2 cellular contexts compared by ENCODE assay signal in genomic region chr15:58458076-58458475, GRCh38.
TF ChIP-seq lines count a peak whose summit lies in the region.

No MANE protein-coding gene starts in this region.

TF ChIP-seq in IMR-90, 13 proteins besides CTCF, POLR2A, EP300 and RAD21:
- TF ChIP-seq CEBPB (IDR thresholded peaks at IDR 0.05; ENCODE audit: low read depth, low read length) (no peak), MAZ (IDR thresholded peaks at IDR 0.05; ENCODE audit: borderline replicate concordance, low read depth, low read length) (no peak), MAFK (IDR thresholded peaks at IDR 0.05; ENCODE audit: low read depth, low read length) (no peak), RFX5 (IDR thresholded peaks at IDR 0.05; ENCODE audit: low read depth, low read length) (no peak), RCOR1 (IDR thresholded peaks at IDR 0.05; ENCODE audit: insufficient replicate concordance, low read length) (no peak), ELK1 (IDR thresholded peaks at IDR 0.05; ENCODE audit: borderline replicate concordance, low read depth, low read length) (no peak), SMC3 (IDR thresholded peaks at IDR 0.05; ENCODE audit: low read depth, low read length) (no peak), CHD1 (IDR thresholded peaks at IDR 0.05; ENCODE audit: low read depth, low read length) (no peak), FOS (IDR thresholded peaks at IDR 0.05; ENCODE audit: low read depth, low read length) (no peak), BHLHE40 (IDR thresholded peaks at IDR 0.05; ENCODE audit: low read depth, low read length) (no peak), MXI1 (IDR thresholded peaks at IDR 0.05; ENCODE audit: borderline replicate concordance, low read depth, low read length) (no peak), NFE2L2 (IDR thresholded peaks at IDR 0.05; ENCODE audit: low read depth, low read length) (no peak)

TF ChIP-seq in SK-N-SH treated with all-trans-retinoic acid at 6 μM for 48 hours, 23 proteins besides CTCF, POLR2A, EP300 and RAD21:
- no peak for TF ChIP-seq ZC3H10 (CRISPR knock-in tag; IDR thresholded peaks at IDR 0.05)
- TF ChIP-seq, protein P1, sequence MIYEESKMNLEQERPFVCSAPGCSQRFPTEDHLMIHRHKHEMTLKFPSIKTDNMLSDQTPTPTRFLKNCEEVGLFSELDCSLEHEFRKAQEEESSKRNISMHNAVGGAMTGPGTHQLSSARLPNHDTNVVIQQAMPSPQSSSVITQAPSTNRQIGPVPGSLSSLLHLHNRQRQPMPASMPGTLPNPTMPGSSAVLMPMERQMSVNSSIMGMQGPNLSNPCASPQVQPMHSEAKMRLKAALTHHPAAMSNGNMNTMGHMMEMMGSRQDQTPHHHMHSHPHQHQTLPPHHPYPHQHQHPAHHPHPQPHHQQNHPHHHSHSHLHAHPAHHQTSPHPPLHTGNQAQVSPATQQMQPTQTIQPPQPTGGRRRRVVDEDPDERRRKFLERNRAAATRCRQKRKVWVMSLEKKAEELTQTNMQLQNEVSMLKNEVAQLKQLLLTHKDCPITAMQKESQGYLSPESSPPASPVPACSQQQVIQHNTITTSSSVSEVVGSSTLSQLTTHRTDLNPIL (CRISPR knock-in tag; IDR thresholded peaks at IDR 0.05; ENCODE audit: low read depth): no peak
- TF ChIP-seq OSR1 (CRISPR knock-in tag; IDR thresholded peaks at IDR 0.05): no peak
- TF ChIP-seq ARNTL (CRISPR knock-in tag; IDR thresholded peaks at IDR 0.05; ENCODE audit: borderline replicate concordance, low read depth): no peak
- no peak for TF ChIP-seq TCF4 (CRISPR knock-in tag; IDR thresholded peaks at IDR 0.05; ENCODE audit: borderline replicate concordance)
- TF ChIP-seq, protein P2, sequence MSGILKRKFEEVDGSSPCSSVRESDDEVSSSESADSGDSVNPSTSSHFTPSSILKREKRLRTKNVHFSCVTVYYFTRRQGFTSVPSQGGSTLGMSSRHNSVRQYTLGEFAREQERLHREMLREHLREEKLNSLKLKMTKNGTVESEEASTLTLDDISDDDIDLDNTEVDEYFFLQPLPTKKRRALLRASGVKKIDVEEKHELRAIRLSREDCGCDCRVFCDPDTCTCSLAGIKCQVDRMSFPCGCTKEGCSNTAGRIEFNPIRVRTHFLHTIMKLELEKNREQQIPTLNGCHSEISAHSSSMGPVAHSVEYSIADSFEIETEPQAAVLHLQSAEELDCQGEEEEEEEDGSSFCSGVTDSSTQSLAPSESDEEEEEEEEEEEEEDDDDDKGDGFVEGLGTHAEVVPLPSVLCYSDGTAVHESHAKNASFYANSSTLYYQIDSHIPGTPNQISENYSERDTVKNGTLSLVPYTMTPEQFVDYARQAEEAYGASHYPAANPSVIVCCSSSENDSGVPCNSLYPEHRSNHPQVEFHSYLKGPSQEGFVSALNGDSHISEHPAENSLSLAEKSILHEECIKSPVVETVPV (CRISPR knock-in tag; IDR thresholded peaks at IDR 0.05): no peak
- no peak for TF ChIP-seq ZNF565 (CRISPR knock-in tag; conservative IDR thresholded peaks at IDR 0.05; ENCODE audit: low read depth)
- TF ChIP-seq, protein P3, sequence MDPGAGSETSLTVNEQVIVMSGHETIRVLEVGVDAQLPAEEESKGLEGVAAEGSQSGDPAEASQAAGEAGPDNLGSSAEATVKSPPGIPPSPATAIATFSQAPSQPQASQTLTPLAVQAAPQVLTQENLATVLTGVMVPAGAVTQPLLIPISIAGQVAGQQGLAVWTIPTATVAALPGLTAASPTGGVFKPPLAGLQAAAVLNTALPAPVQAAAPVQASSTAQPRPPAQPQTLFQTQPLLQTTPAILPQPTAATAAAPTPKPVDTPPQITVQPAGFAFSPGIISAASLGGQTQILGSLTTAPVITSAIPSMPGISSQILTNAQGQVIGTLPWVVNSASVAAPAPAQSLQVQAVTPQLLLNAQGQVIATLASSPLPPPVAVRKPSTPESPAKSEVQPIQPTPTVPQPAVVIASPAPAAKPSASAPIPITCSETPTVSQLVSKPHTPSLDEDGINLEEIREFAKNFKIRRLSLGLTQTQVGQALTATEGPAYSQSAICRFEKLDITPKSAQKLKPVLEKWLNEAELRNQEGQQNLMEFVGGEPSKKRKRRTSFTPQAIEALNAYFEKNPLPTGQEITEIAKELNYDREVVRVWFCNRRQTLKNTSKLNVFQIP (CRISPR knock-in tag; IDR thresholded peaks at IDR 0.05; ENCODE audit: borderline replicate concordance, low read depth): no peak
- no peak for TF ChIP-seq CSDC2 (CRISPR knock-in tag; IDR thresholded peaks at IDR 0.05)
- no peak for TF ChIP-seq SNAI2 (CRISPR knock-in tag; IDR thresholded peaks at IDR 0.05)
- TF ChIP-seq BACH2 (CRISPR knock-in tag; IDR thresholded peaks at IDR 0.05; ENCODE audit: borderline replicate concordance): no peak
- TF ChIP-seq, protein P4, sequence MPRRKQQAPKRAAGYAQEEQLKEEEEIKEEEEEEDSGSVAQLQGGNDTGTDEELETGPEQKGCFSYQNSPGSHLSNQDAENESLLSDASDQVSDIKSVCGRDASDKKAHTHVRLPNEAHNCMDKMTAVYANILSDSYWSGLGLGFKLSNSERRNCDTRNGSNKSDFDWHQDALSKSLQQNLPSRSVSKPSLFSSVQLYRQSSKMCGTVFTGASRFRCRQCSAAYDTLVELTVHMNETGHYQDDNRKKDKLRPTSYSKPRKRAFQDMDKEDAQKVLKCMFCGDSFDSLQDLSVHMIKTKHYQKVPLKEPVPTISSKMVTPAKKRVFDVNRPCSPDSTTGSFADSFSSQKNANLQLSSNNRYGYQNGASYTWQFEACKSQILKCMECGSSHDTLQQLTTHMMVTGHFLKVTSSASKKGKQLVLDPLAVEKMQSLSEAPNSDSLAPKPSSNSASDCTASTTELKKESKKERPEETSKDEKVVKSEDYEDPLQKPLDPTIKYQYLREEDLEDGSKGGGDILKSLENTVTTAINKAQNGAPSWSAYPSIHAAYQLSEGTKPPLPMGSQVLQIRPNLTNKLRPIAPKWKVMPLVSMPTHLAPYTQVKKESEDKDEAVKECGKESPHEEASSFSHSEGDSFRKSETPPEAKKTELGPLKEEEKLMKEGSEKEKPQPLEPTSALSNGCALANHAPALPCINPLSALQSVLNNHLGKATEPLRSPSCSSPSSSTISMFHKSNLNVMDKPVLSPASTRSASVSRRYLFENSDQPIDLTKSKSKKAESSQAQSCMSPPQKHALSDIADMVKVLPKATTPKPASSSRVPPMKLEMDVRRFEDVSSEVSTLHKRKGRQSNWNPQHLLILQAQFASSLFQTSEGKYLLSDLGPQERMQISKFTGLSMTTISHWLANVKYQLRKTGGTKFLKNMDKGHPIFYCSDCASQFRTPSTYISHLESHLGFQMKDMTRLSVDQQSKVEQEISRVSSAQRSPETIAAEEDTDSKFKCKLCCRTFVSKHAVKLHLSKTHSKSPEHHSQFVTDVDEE (CRISPR knock-in tag; IDR thresholded peaks at IDR 0.05): no peak
- no peak for TF ChIP-seq ESRRG (CRISPR knock-in tag; IDR thresholded peaks at IDR 0.05)
- TF ChIP-seq ISL1 (CRISPR knock-in tag; IDR thresholded peaks at IDR 0.05): no peak
- no peak for TF ChIP-seq RARB (CRISPR knock-in tag; IDR thresholded peaks at IDR 0.05)
